27 cellular contexts compared by ENCODE assay signal in the genomic region with DNA sequence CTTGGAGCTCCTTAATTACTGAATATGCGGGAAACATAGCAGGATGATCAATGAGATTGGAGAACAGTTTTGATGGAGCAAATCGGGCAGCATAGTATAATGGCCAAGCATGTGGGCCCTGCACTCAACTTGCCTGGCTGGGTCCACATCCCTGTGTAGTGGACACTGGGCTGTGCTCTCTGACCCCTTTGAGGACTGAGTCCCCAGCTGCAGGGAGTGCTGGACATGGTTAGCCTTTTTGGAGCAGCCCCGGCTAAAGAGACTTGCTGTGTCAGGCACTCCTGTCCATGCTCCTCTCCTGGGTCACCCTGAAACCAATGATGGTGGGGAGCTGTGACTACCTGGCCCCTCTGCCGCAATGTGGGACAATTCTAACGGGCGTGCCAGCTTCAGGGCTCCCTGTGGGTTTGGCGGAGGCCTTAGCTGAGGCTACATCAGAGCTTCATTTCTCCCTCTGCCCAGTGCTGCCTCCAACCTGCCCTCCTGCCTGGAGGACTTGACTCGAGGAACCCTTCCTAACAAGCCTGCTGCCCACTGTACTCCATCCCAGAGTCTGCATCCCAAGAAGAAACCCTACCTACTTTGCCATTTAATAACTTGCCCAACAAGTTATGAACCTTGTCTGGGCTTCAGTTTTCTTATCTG. TPM values are rescaled to one million over a fixed set of nuclear protein-coding genes. Genes with fewer than 3 reads are reported as not detected.
"Had no signal": no experiment of that assay in that cellular context is flagged by ENCODE, and none has a peak within 500 bp of the region (broad histone marks: within the 10 kb centered on the region; RNA-seq: fewer than 3 reads in every experiment).

No MANE protein-coding gene starts in this region.

- DNase-seq: activated CD4-positive, alpha-beta T cell treated with anti-CD3 and anti-CD28 coated beads, Interleukin-2, amount 10 ng/mL, durations not matched to agents 7 days and 5 days; activated CD4-positive, alpha-beta T cell treated with anti-CD3 and anti-CD28 coated beads, Interleukin-2, amount 50 U/mL, for 48 hours; activated CD8-positive, alpha-beta T cell treated with anti-CD3 and anti-CD28 coated beads, Interleukin-2, amount 10 ng/mL, durations not matched to agents 7 days and 5 days; activated gamma-delta T cell; activated naive CD4-positive, alpha-beta T cell treated with Interleukin-2 at 50 U/mL for 16 hours; activated T-cell treated with anti-CD3 and anti-CD28 coated beads, Interleukin-2, amount 50 U/mL, for 24 hours; adrenal gland; MM.1S; MV-4-11; NCI-H1092; NCI-H1694 treated with DMSO at 0.1 percent for 48 hours; NCI-H2029; NCI-H524 treated with DMSO at 0.1 percent for 48 hours; SHP77; SJCRH30; T1000 had no signal

- H3K9ac ChIP-seq: KMS-11 had no signal

- H3K4me3 Mint-ChIP-seq: activated CD4-positive, alpha-beta T cell treated with anti-CD3 and anti-CD28 coated beads, Interleukin-2, amount 10 ng/mL, durations not matched to agents 7 days and 5 days; activated CD8-positive, alpha-beta T cell treated with anti-CD3 and anti-CD28 coated beads, Interleukin-2, amount 10 ng/mL, durations not matched to agents 7 days and 5 days; activated T-cell treated with anti-CD3 and anti-CD28 coated beads, Interleukin-2, amount 50 U/mL, for 24 hours had no signal

- ATAC-seq: activated CD8-positive, alpha-beta T cell treated with anti-CD3 and anti-CD28 coated beads, Interleukin-2, amount 10 ng/mL, durations not matched to agents 7 days and 5 days; activated naive CD4-positive, alpha-beta T cell treated with anti-CD3 and anti-CD28 coated beads, Interleukin-2, amount 50 U/mL, for 72 hours; body of pancreas; Panc1 had no signal

- H3K27ac ChIP-seq: KMS-11, SJCRH30, SK-N-MC had no signal

- H3K36me3 Mint-ChIP-seq: activated naive CD4-positive, alpha-beta T cell treated with anti-CD3 and anti-CD28 coated beads, Interleukin-2, amount 50 U/mL, for 72 hours had no signal

- H3K36me3 ChIP-seq: adrenal gland, SJCRH30 had no signal

- H3K4me2 ChIP-seq: KMS-11 had no signal

- FAIRE-seq: astrocyte, TTC549 had no signal

- H3K27ac Mint-ChIP-seq: activated CD4-positive, alpha-beta T cell treated with anti-CD3 and anti-CD28 coated beads, Interleukin-2, amount 10 ng/mL, durations not matched to agents 7 days and 5 days; activated CD8-positive, alpha-beta T cell treated with anti-CD3 and anti-CD28 coated beads, Interleukin-2, amount 10 ng/mL, durations not matched to agents 7 days and 5 days; activated naive CD4-positive, alpha-beta T cell treated with anti-CD3 and anti-CD28 coated beads, Interleukin-2, amount 50 U/mL, for 72 hours; activated T-cell treated with anti-CD3 and anti-CD28 coated beads, Interleukin-2, amount 50 U/mL, for 24 hours; activated T-helper 2 cell treated with anti-CD3 and anti-CD28 coated beads, Interferon-gamma antibody, Interleukin-2, Interleukin-4, amounts not matched to agents 10 μg/mL and 5 μg/mL and 100 μg/mL, durations not matched to agents 14 hours and 24 hours and 36 hours had no signal

- H3K4me1 ChIP-seq: SJCRH30 had no signal

- H3K4me1 Mint-ChIP-seq: activated CD4-positive, alpha-beta T cell treated with anti-CD3 and anti-CD28 coated beads, Interleukin-2, amount 10 ng/mL, durations not matched to agents 7 days and 5 days had no signal

- H3K27me3 ChIP-seq: adrenal gland, body of pancreas had no signal

- H3K9me3 Mint-ChIP-seq: activated CD4-positive, alpha-beta T cell treated with anti-CD3 and anti-CD28 coated beads, Interleukin-2, amount 10 ng/mL, durations not matched to agents 7 days and 5 days; activated naive CD4-positive, alpha-beta T cell treated with anti-CD3 and anti-CD28 coated beads, Interleukin-2, amount 50 U/mL, for 72 hours; activated T-cell treated with anti-CD3 and anti-CD28 coated beads, Interleukin-2, amount 50 U/mL, for 24 hours; activated T-helper 2 cell treated with anti-CD3 and anti-CD28 coated beads, Interferon-gamma antibody, Interleukin-2, Interleukin-4, amounts not matched to agents 10 μg/mL and 5 μg/mL and 100 μg/mL, durations not matched to agents 14 hours and 24 hours and 36 hours had no signal

- H3K9me3 ChIP-seq: adrenal gland, body of pancreas, SJCRH30 had no signal

- H3K4me3 ChIP-seq: adrenal gland, body of pancreas, SJCRH30, SK-N-MC had no signal

RNA-seq across cellular contexts. Expression of gene DAAM2, which starts 8.3 kb away (rescaled TPM):
- total RNA-seq: activated CD4-positive, alpha-beta T cell treated with anti-CD3 and anti-CD28 coated beads, Interleukin-2, amount 10 ng/mL, durations not matched to agents 7 days and 5 days; activated CD8-positive, alpha-beta T cell treated with anti-CD3 and anti-CD28 coated beads, Interleukin-2, amount 10 ng/mL, durations not matched to agents 7 days and 5 days; activated naive CD4-positive, alpha-beta T cell treated with anti-CD3 and anti-CD28 coated beads, Interleukin-2, amount 50 U/mL, for 72 hours; activated T-helper 2 cell treated with anti-CD3 and anti-CD28 coated beads, Interferon-gamma antibody, Interleukin-2, Interleukin-4, amounts not matched to agents 10 μg/mL and 5 μg/mL and 100 μg/mL, durations not matched to agents 14 hours and 24 hours and 36 hours; NCI-H460; T-helper 1 cell treated with Interleukin-12 subunit alpha and Interleukin-12 subunit beta and Interleukin-4 antibody, amounts not matched to agents 30 ng/mL and 1 ng/mL, for 36 hours; T-helper 2 cell treated with Interferon-gamma antibody and Interleukin-4, amounts not matched to agents 100 ng/mL and 5 ng/mL, for 36 hours had no signal
